In genomic region chr1:10109372-10109771, GRCh38 we compare ENCODE assay signal across 14 cellular contexts.
DNase-seq lines count a peak whose midpoint lies in the region; ATAC-seq and TF ChIP-seq lines count a peak whose summit lies in the region.
"Had no signal": no experiment of that assay in that cellular context is flagged by ENCODE, and none has a peak within 500 bp of the region (broad histone marks: within the 10 kb centered on the region; RNA-seq: fewer than 3 reads in every experiment).

No MANE protein-coding gene starts in this region.

- no peak for DNase-seq in IMR-90
- no peak for DNase-seq in chondrocyte (ENCODE audit: low spot score)
- DNase-seq in neural crest cell (ENCODE audit: low read depth, low spot score) = no peak
- DNase-seq in thoracic aorta (ENCODE audit: low spot score) = no peak
- no peak for DNase-seq in lower lobe of right lung
- no peak for DNase-seq in sciatic nerve (ENCODE audit: low spot score)
- DNase-seq: activated naive CD8-positive, alpha-beta T cell treated with anti-CD3 and anti-CD28 coated beads, Interleukin-2, amount 50 U/mL, for 24 hours; naive thymus-derived CD4-positive, alpha-beta T cell; NCI-H187; stimulated activated CD4-positive, alpha-beta T cell treated with anti-CD3 and anti-CD28 coated beads, Interleukin-15, amount 100 ng/mL, for 24 hours; stimulated activated naive CD8-positive, alpha-beta T cell treated with anti-CD3 and anti-CD28 coated beads, Interleukin-15, Interleukin-2, amounts not matched to agents 100 U/mL and 50 U/mL, for 24 hours had no signal

- peak overlapping the region; percentile 49 for H2BK120ac ChIP-seq in IMR-90 (ENCODE audit: low read depth, low read length)

- no peak overlapping the region for H4K5ac ChIP-seq in IMR-90 (ENCODE audit: low read depth, low read length)

- no peak overlapping the region for H3K9ac ChIP-seq in IMR-90 (ENCODE audit: low read depth, low read length)

- TF ChIP-seq RAD21 in IMR-90 (IDR thresholded peaks at IDR 0.05; ENCODE audit: low read length) = no peak

- H3K27me3 ChIP-seq in IMR-90 (ENCODE audit: control insufficient read depth, insufficient read depth, low read length) = no peaks in the 10 kb centered on the region
- no peaks in the 10 kb centered on the region for H3K27me3 ChIP-seq in thoracic aorta (replicated peaks; ENCODE audit: insufficient read depth)
- no peaks in the 10 kb centered on the region for H3K27me3 ChIP-seq in lower lobe of right lung (ENCODE audit: low read depth)

- dilution Hi-C loops in IMR-90 (cut with HindIII; ENCODE audit: low sequenced_read_pairs, unreplicated experiment) = no loop called here

- peak overlapping the region; percentile 63 for H3K14ac ChIP-seq in IMR-90 (replicated peaks; ENCODE audit: low read depth, low read length)

- H2AFZ ChIP-seq in IMR-90 (replicated peaks; ENCODE audit: low read length, poor library complexity) = no peak overlapping the region

- TF ChIP-seq POLR2A in IMR-90 (IDR thresholded peaks at IDR 0.05; ENCODE audit: low read depth, low read length) = no peak

- H4K91ac ChIP-seq in IMR-90 (ENCODE audit: insufficient read depth, low read depth, low read length) = no peak overlapping the region

- H3K4me2 ChIP-seq in IMR-90 (ENCODE audit: low read depth, low read length) = no peak overlapping the region

- no TSS peak for BruUV-seq in IMR-90 (replicated peaks; lab: Mats Ljungman, UMichigan)

- H4K8ac ChIP-seq in IMR-90 (ENCODE audit: low read depth in 2 of 2, low read length in 2 of 2) = peak overlapping the region in 1 of 2 experiments; percentile 32; a peak in 1 of 4 replicates

- H3K4me3 Mint-ChIP-seq in chondrocyte (ENCODE audit: unreplicated experiment) = no peak overlapping the region
- H3K4me3 Mint-ChIP-seq in neural crest cell = no peak overlapping the region
- H3K4me3 Mint-ChIP-seq: activated naive CD8-positive, alpha-beta T cell treated with anti-CD3 and anti-CD28 coated beads, Interleukin-2, amount 50 U/mL, for 24 hours; IgD-negative memory B cell; naive thymus-derived CD4-positive, alpha-beta T cell had no signal

- TF ChIP-seq CTCF in IMR-90 (conservative IDR thresholded peaks at IDR 0.05; ENCODE audit: low read depth, low read length) = no peak
- TF ChIP-seq CTCF in chondrocyte (IDR thresholded peaks at IDR 0.05) = no peak
- TF ChIP-seq CTCF in neural crest cell (conservative IDR thresholded peaks at IDR 0.05) = no peak
- no peak for TF ChIP-seq CTCF in thoracic aorta (IDR thresholded peaks at IDR 0.05)
- TF ChIP-seq CTCF in lower lobe of right lung (IDR thresholded peaks at IDR 0.05) = no peak

- H3K9me3 ChIP-seq in IMR-90 (ENCODE audit: control insufficient read depth, insufficient read depth, low read length) = no peaks in the 10 kb centered on the region
- H3K9me3 ChIP-seq in thoracic aorta = no peaks in the 10 kb centered on the region
- H3K9me3 ChIP-seq in lower lobe of right lung = no peaks in the 10 kb centered on the region

- H3K4me3 ChIP-seq in IMR-90 (ENCODE audit: insufficient read depth, low read depth, low read length) (no peak overlapping the region), thoracic aorta (peak overlapping the region; percentile 43), lower lobe of right lung (no peak overlapping the region)
- H3K4me3 ChIP-seq: GM12878 had no signal

- H3K9me3 Mint-ChIP-seq in chondrocyte (ENCODE audit: low read depth) (no peaks in the 10 kb centered on the region), neural crest cell (no peaks in the 10 kb centered on the region)
- H3K9me3 Mint-ChIP-seq: activated naive CD8-positive, alpha-beta T cell treated with anti-CD3 and anti-CD28 coated beads, Interleukin-2, amount 50 U/mL, for 24 hours; IgD-negative memory B cell had no signal

- H3K4me1 ChIP-seq in IMR-90 (ENCODE audit: control insufficient read depth, insufficient read depth, low read length) (peaks cover 5% of the 10 kb centered on the region), thoracic aorta (ENCODE audit: control insufficient read depth in 1 of 2, low read depth in 2 of 2) (peaks cover 6 to 48% of the 10 kb centered on the region in 2 donors), lower lobe of right lung (no peaks in the 10 kb centered on the region)

- H2BK15ac ChIP-seq in IMR-90 (ENCODE audit: low read depth, low read length) = no peak overlapping the region

- no peaks in the 10 kb centered on the region for H3K27me3 Mint-ChIP-seq in chondrocyte (ENCODE audit: low read depth)
- H3K27me3 Mint-ChIP-seq in neural crest cell (ENCODE audit: low read depth) = no peaks in the 10 kb centered on the region
- H3K27me3 Mint-ChIP-seq: activated naive CD8-positive, alpha-beta T cell treated with anti-CD3 and anti-CD28 coated beads, Interleukin-2, amount 50 U/mL, for 24 hours; IgD-negative memory B cell; naive thymus-derived CD4-positive, alpha-beta T cell had no signal

- 100% methylated on average over 1 of the region's 7 CpGs; no CpG with 5 or more reads in 1 of the 2 experiments for WGBS in IMR-90 (ENCODE audit: extremely low coverage in 2 of 2, insufficient read length in 1 of 2), 2 experiments

- H4K20me1 ChIP-seq in IMR-90 (ENCODE audit: insufficient read depth, low read length) = peaks cover 21% of the 10 kb centered on the region

- peaks cover 16% of the 10 kb centered on the region for H3K36me3 Mint-ChIP-seq in chondrocyte (ENCODE audit: low read depth)
- H3K36me3 Mint-ChIP-seq in neural crest cell (ENCODE audit: low read depth) = peaks cover 20% of the 10 kb centered on the region

- H3K27ac ChIP-seq in IMR-90 (ENCODE audit: insufficient read depth, low read length) (no peak overlapping the region), thoracic aorta (peak overlapping the region; percentile 79 to 82), lower lobe of right lung (no peak overlapping the region)

- H2BK20ac ChIP-seq in IMR-90 (ENCODE audit: low read depth, low read length) = peak overlapping the region; percentile 50; the same call in 1 of the 2 replicates

- no peak overlapping the region for H2BK5ac ChIP-seq in IMR-90 (ENCODE audit: low read depth, low read length, poor library complexity, severe bottlenecking)

- in situ Hi-C loops in IMR-90 (cut with MboI; ENCODE audit: low sequenced_read_pairs) = no loop called here

- H3K27ac Mint-ChIP-seq in chondrocyte (ENCODE audit: unreplicated experiment) (peak overlapping the region; percentile 92), neural crest cell (ENCODE audit: unreplicated experiment) (peak overlapping the region; percentile 17)
- H3K27ac Mint-ChIP-seq: activated naive CD8-positive, alpha-beta T cell treated with anti-CD3 and anti-CD28 coated beads, Interleukin-2, amount 50 U/mL, for 24 hours; IgD-negative memory B cell; naive thymus-derived CD4-positive, alpha-beta T cell had no signal

- CTCF ChIA-PET in IMR-90 (lab: Yijun Ruan, JAX) = no interaction called here

- H3K4me1 Mint-ChIP-seq in chondrocyte (ENCODE audit: low read depth) (peaks cover 45% of the 10 kb centered on the region), neural crest cell (peaks cover 24% of the 10 kb centered on the region)
- H3K4me1 Mint-ChIP-seq: activated naive CD8-positive, alpha-beta T cell treated with anti-CD3 and anti-CD28 coated beads, Interleukin-2, amount 50 U/mL, for 24 hours had no signal

- H3K23ac ChIP-seq in IMR-90 (ENCODE audit: low read depth, low read length) = peak overlapping the region; percentile 51; the same call in 1 of the 2 replicates

- peak overlapping the region; percentile 75; the same call in 1 of the 2 replicates for H2AK5ac ChIP-seq in IMR-90 (ENCODE audit: low read depth, low read length)

- POLR2A ChIA-PET in IMR-90 (lab: Charles Lee; ENCODE audit: unreplicated experiment) = no interaction called here

- H3K79me1 ChIP-seq in IMR-90 (ENCODE audit: low read depth in 1 of 2, low read length in 2 of 2) = peaks cover 25 to 45% of the 10 kb centered on the region in 2 experiments

- no peak overlapping the region for H3K18ac ChIP-seq in IMR-90 (ENCODE audit: low read depth, low read length)

- intact Hi-C loops in IMR-90 (cut with micrococcal nuclease) = no loop called here
- intact Hi-C loops in lower lobe of right lung (cut with DNase I) = no loop called here
- intact Hi-C loops in sciatic nerve (cut with DNase I) = no loop called here

- H3K9me1 ChIP-seq in IMR-90 (ENCODE audit: insufficient read depth, low read length) = peaks cover 27% of the 10 kb centered on the region

- H3K56ac ChIP-seq in IMR-90 (ENCODE audit: extremely low read depth, insufficient read depth, low read length) = no peak overlapping the region

- ATAC-seq in IMR-90 (ENCODE audit: low read depth) (no peak), thoracic aorta (ENCODE audit: insufficient number of reproducible peaks, low FRiP score, low read depth) (peak; percentile 48), lower lobe of right lung (no peak), GM21390 (IDR thresholded peaks at IDR 0.05; ENCODE audit: unreplicated experiment) (no peak), sciatic nerve (no peak)
- ATAC-seq: activated naive CD8-positive, alpha-beta T cell treated with anti-CD3 and anti-CD28 coated beads, Interleukin-2, amount 50 U/mL, for 24 hours; GM12878; naive thymus-derived CD4-positive, alpha-beta T cell; stimulated activated naive CD8-positive, alpha-beta T cell treated with anti-CD3 and anti-CD28 coated beads, Interleukin-15, Interleukin-2, amounts not matched to agents 100 U/mL and 50 U/mL, for 24 hours had no signal

- H3K36me3 ChIP-seq in IMR-90 (ENCODE audit: control insufficient read depth, insufficient read depth, low read length) (peaks cover 25% of the 10 kb centered on the region), thoracic aorta (peaks cover 17% of the 10 kb centered on the region), lower lobe of right lung (peaks cover 76% of the 10 kb centered on the region)

- H2AK9ac ChIP-seq in IMR-90 (replicated peaks; ENCODE audit: low read depth, low read length, poor library complexity) = no peak overlapping the region

- H3K4ac ChIP-seq in IMR-90 (ENCODE audit: low read depth, low read length) = peak overlapping the region; percentile 49; the same call in 1 of the 2 replicates

TF ChIP-seq in IMR-90, 13 proteins besides CTCF, POLR2A, EP300 and RAD21 (continues in another document):
- TF ChIP-seq CHD1 (IDR thresholded peaks at IDR 0.05; ENCODE audit: low read depth, low read length) (no peak), BHLHE40 (IDR thresholded peaks at IDR 0.05; ENCODE audit: low read depth, low read length) (no peak), ELK1 (IDR thresholded peaks at IDR 0.05; ENCODE audit: borderline replicate concordance, low read depth, low read length) (no peak), MAFK (IDR thresholded peaks at IDR 0.05; ENCODE audit: low read depth, low read length) (no peak)

Comparison
In these comparisons a context has a peak if more than half of its experiments do, and no peak if none do; other contexts are left out.
1. H3K27ac ChIP-seq: peak in thoracic aorta (2 of 2); none in IMR-90 (single experiment) and lower lobe of right lung (single experiment).